ENCODE assay signal across 8 cellular contexts in genomic region chr4:189941005-189941450, GRCh38. TPM values are rescaled to one million over a fixed set of nuclear protein-coding genes. Genes with fewer than 3 reads are reported as not detected.
DNase-seq lines count a peak whose midpoint lies in the region; ATAC-seq and TF ChIP-seq lines count a peak whose summit lies in the region.

No MANE protein-coding gene starts in this region.

- TF ChIP-seq CTCF in activated B cell treated with CpG ODN at 0.5 μM for 24 hours (IDR thresholded peaks at IDR 0.05), result no peak
- no peak for TF ChIP-seq CTCF in hepatocyte (IDR thresholded peaks at IDR 0.05; ENCODE audit: poor library complexity)

- intact Hi-C loops in activated B cell treated with CpG ODN at 0.5 μM for 24 hours (cut with micrococcal nuclease), result no loop called here

- no peaks in the 10 kb centered on the region for H4K20me1 ChIP-seq in hepatocyte (ENCODE audit: insufficient read depth, poor library complexity, severe bottlenecking)

- H3K4me3 ChIP-seq in HAP-1 (peak overlapping the region; percentile 76), hepatocyte (peak overlapping the region; percentile 69)

- H3K27ac ChIP-seq in hepatocyte, result peak overlapping the region; percentile 77

- H3K4me1 Mint-ChIP-seq in activated B cell treated with CpG ODN at 0.5 μM for 24 hours, result peaks cover 51% of the 10 kb centered on the region
- peaks cover 24 to 43% of the 10 kb centered on the region in 2 donors for H3K4me1 Mint-ChIP-seq in stimulated activated naive B cell treated with anti-CD40 and anti-IgM and Interleukin-4, amounts not matched to agents 10 μg/mL and 1 μg/mL and 100 μg/mL, for 72 hours

- H3K36me3 ChIP-seq in HAP-1 (replicated peaks) (no peaks in the 10 kb centered on the region), hepatocyte (replicated peaks; ENCODE audit: insufficient read depth, low read depth) (no peaks in the 10 kb centered on the region)

- POLR2A ChIA-PET in activated B cell treated with CpG ODN at 0.5 μM for 24 hours (lab: Charles Lee), result no interaction called here

- peak overlapping the region; percentile 90 for H3K27ac Mint-ChIP-seq in activated B cell treated with CpG ODN at 0.5 μM for 24 hours
- peak overlapping the region; percentile 93 for H3K27ac Mint-ChIP-seq in stimulated activated naive B cell treated with anti-CD40 and anti-IgM and Interleukin-4, amounts not matched to agents 10 μg/mL and 1 μg/mL and 100 μg/mL, for 72 hours

- H3K79me2 ChIP-seq in hepatocyte, result peaks cover 39% of the 10 kb centered on the region

- H3K27me3 ChIP-seq in HAP-1 (ENCODE audit: low read depth) (no peaks in the 10 kb centered on the region), hepatocyte (no peaks in the 10 kb centered on the region)

- H3K9me3 Mint-ChIP-seq in activated B cell treated with CpG ODN at 0.5 μM for 24 hours, result peaks cover 2% of the 10 kb centered on the region
- peaks cover 10 to 25% of the 10 kb centered on the region in 2 donors for H3K9me3 Mint-ChIP-seq in stimulated activated naive B cell treated with anti-CD40 and anti-IgM and Interleukin-4, amounts not matched to agents 10 μg/mL and 1 μg/mL and 100 μg/mL, for 72 hours

- H3K4me1 ChIP-seq in HAP-1 (peaks cover 2% of the 10 kb centered on the region; the same call in 1 of the 2 replicates), hepatocyte (ENCODE audit: insufficient read depth) (peaks cover 5% of the 10 kb centered on the region)

- H3K27me3 Mint-ChIP-seq in activated B cell treated with CpG ODN at 0.5 μM for 24 hours, result no peaks in the 10 kb centered on the region
- H3K27me3 Mint-ChIP-seq in stimulated activated naive B cell treated with anti-CD40 and anti-IgM and Interleukin-4, amounts not matched to agents 10 μg/mL and 1 μg/mL and 100 μg/mL, for 72 hours, result no peaks in the 10 kb centered on the region

- CTCF ChIA-PET in activated B cell treated with CpG ODN at 0.5 μM for 24 hours (lab: Charles Lee), result no interaction called here

- no peak for DNase-seq in HAP-1 (ENCODE audit: low spot score in 2 of 2)
- no peak for DNase-seq in activated B cell treated with CpG ODN at 0.5 μM for 24 hours
- DNase-seq in hepatocyte (ENCODE audit: low spot score), result no peak
- DNase-seq in stimulated activated naive B cell treated with anti-CD40 and anti-IgM and Interleukin-4, amounts not matched to agents 10 μg/mL and 1 μg/mL and 100 μg/mL, for 72 hours, result no peak
- DNase-seq in NCI-H446 (lab: John Stamatoyannopoulos, UW), result no peak
- DNase-seq in hippocampal formation (lab: John Stamatoyannopoulos, UW), result no peak
- DNase-seq in NCI-H82 treated with DMSO at 0.1 percent for 48 hours (lab: John Stamatoyannopoulos, UW; ENCODE audit: unreplicated experiment), result no peak
- no peak for DNase-seq in midbrain (lab: John Stamatoyannopoulos, UW)

- no peak for ATAC-seq in activated B cell treated with CpG ODN at 0.5 μM for 24 hours (ENCODE audit: low read depth)
- ATAC-seq in stimulated activated naive B cell treated with anti-CD40 and anti-IgM and Interleukin-4, amounts not matched to agents 10 μg/mL and 1 μg/mL and 100 μg/mL, for 72 hours (replicated peaks), result no peak

- peak overlapping the region; percentile 91 for H3K4me3 Mint-ChIP-seq in activated B cell treated with CpG ODN at 0.5 μM for 24 hours
- H3K4me3 Mint-ChIP-seq in stimulated activated naive B cell treated with anti-CD40 and anti-IgM and Interleukin-4, amounts not matched to agents 10 μg/mL and 1 μg/mL and 100 μg/mL, for 72 hours, result peak overlapping the region; percentile 87 to 99

- H3K4me2 ChIP-seq in hepatocyte, result peak overlapping the region; percentile 82

- in situ Hi-C loops in HAP-1 (cut with MboI; ENCODE audit: low sequenced_read_pairs), result no loop called here

- peak overlapping the region; percentile 83 for H2AFZ ChIP-seq in hepatocyte

- WGBS in hepatocyte (ENCODE audit: low lambda C conversion rate, missing lambda C conversion rate), result 6% methylated on average over 31 of the region's 31 CpGs

- H3K9me2 ChIP-seq in hepatocyte (replicated peaks; ENCODE audit: insufficient read depth), result no peaks in the 10 kb centered on the region

- no peaks in the 10 kb centered on the region for H3K9me3 ChIP-seq in HAP-1
- H3K9me3 ChIP-seq in hepatocyte (ENCODE audit: low read depth), result no peaks in the 10 kb centered on the region

- H3K36me3 Mint-ChIP-seq in activated B cell treated with CpG ODN at 0.5 μM for 24 hours (ENCODE audit: low read depth), result peaks cover 36% of the 10 kb centered on the region
- H3K36me3 Mint-ChIP-seq in stimulated activated naive B cell treated with anti-CD40 and anti-IgM and Interleukin-4, amounts not matched to agents 10 μg/mL and 1 μg/mL and 100 μg/mL, for 72 hours, result peaks cover 23 to 46% of the 10 kb centered on the region in 2 donors

RNA-seq across cellular contexts. Expression of gene FRG1, which starts 0.4 kb away (rescaled TPM):
- total RNA-seq in activated B cell treated with CpG ODN at 0.5 μM for 24 hours, result 45.1 and 49.0 TPM in 2 replicates
- total RNA-seq in hepatocyte, result 33.8 and 35.6 TPM in 2 replicates
- polyA plus RNA-seq in hepatocyte, result 27.8 and 29.6 TPM in 2 replicates
